ENCODE assay signal across 8 cellular contexts in genomic region chr13:32838985-32839384, GRCh38.
DNase-seq lines count a peak whose midpoint lies in the region; ATAC-seq and TF ChIP-seq lines count a peak whose summit lies in the region.

No MANE protein-coding gene starts in this region.

- dilution Hi-C loops in mammary epithelial cell (cut with HindIII; ENCODE audit: low sequenced_read_pairs) = no loop called here

- no peaks in the 10 kb centered on the region for H4K20me1 ChIP-seq in mammary epithelial cell (ENCODE audit: insufficient read depth, low read length)

- H3K9me3 ChIP-seq in stomach (peaks cover 0 to 12% (median 3%) of the 10 kb centered on the region in 4 donors), mammary epithelial cell (replicated peaks; ENCODE audit: insufficient read depth, low read length) (no peaks in the 10 kb centered on the region)

- no peak for TF ChIP-seq CTCF in GM10248 (IDR thresholded peaks at IDR 0.05; ENCODE audit: control extremely low read depth, extremely low read depth, low read depth, missing control alignments)
- no peak for TF ChIP-seq CTCF in cardiac fibroblast (IDR thresholded peaks at IDR 0.05; ENCODE audit: low read depth, low read length)
- TF ChIP-seq CTCF in stomach (IDR thresholded peaks at IDR 0.05) = no peak
- TF ChIP-seq CTCF in mammary epithelial cell (conservative IDR thresholded peaks at IDR 0.05 in 1 of 2, IDR thresholded peaks at IDR 0.05 in 1 of 2; ENCODE audit: extremely low read depth in 1 of 2, insufficient read depth in 1 of 2, low read depth in 1 of 2, low read length in 2 of 2) = no peak

- no peak overlapping the region for H3K4me2 ChIP-seq in mammary epithelial cell (ENCODE audit: insufficient read depth, low read depth, low read length)

- no TSS peak for BruUV-seq in mammary epithelial cell (replicated peaks; lab: Mats Ljungman, UMichigan)

- H3K27me3 ChIP-seq in stomach (no peaks in the 10 kb centered on the region), mammary epithelial cell (ENCODE audit: insufficient read depth, low read length) (peaks cover 6% of the 10 kb centered on the region)

- intact Hi-C loops in stomach (cut with DNase I; ENCODE audit: low total_unique reads) = no loop called here
- intact Hi-C loops in mammary epithelial cell (cut with micrococcal nuclease) = no loop called here

- H3K27ac ChIP-seq in stomach (peak overlapping the region in 4 of 5 donors; percentile 27 to 71 (median 45)), mammary epithelial cell (ENCODE audit: insufficient read depth, low read depth, low read length) (no peak overlapping the region)

- ATAC-seq in GM21381 (IDR thresholded peaks at IDR 0.05; ENCODE audit: unreplicated experiment) = peak; percentile 59

- H3K9ac ChIP-seq in mammary epithelial cell (ENCODE audit: insufficient read depth, low read length) = no peak overlapping the region

- H3K79me2 ChIP-seq in mammary epithelial cell (ENCODE audit: insufficient read depth, low read length) = no peaks in the 10 kb centered on the region

- CTCF ChIA-PET in GM10248 (lab: Yijun Ruan, JAX) = interaction anchor here (1.7 kb wide), 1 partner anchor 10 kb away, joined by 8 read pairs; no protein-coding TSS in a partner anchor
- CTCF ChIA-PET in mammary epithelial cell (lab: Charles Lee; ENCODE audit: low non-redundant PET) = no interaction called here

- in situ Hi-C loops in mammary epithelial cell (cut with MboI; ENCODE audit: low sequenced_read_pairs in 2 of 2) = no loop called here

- DNase-seq in GM10248 (ENCODE audit: extremely low spot score) (peak; percentile 61), LHCN-M2 (ENCODE audit: low read depth) (peak; percentile 5), cardiac fibroblast (ENCODE audit: low read depth in 2 of 2) (peak; percentile 17 to 29), stomach (peak; percentile 43), mammary epithelial cell (no peak), mesenteric fat pad (ENCODE audit: low spot score) (no peak)
- DNase-seq in activated T-cell treated with anti-CD3 and anti-CD28 coated beads, Interleukin-2, amount 50 U/mL, for 48 hours = no peak

- WGBS in stomach, 5 donors = 19 to 36% (median 25%) methylated on average over 3 of the region's 3 CpGs
- WGBS in mammary epithelial cell (ENCODE audit: low coverage, missing lambda C conversion rate) = 52% methylated on average over 3 of the region's 3 CpGs

- no peak overlapping the region for H2AFZ ChIP-seq in mammary epithelial cell (ENCODE audit: low read depth, low read length)

- H3K36me3 ChIP-seq in stomach = no peaks in the 10 kb centered on the region
- H3K36me3 ChIP-seq in mammary epithelial cell (ENCODE audit: insufficient read depth, low read length) = no peaks in the 10 kb centered on the region

- H3K4me3 ChIP-seq in cardiac fibroblast (replicated peaks in 1 of 2; ENCODE audit: low read depth in 2 of 2, low read length in 2 of 2) (no peak overlapping the region), stomach (no peak overlapping the region), mammary epithelial cell (replicated peaks in 1 of 3; ENCODE audit: insufficient read depth in 1 of 3, low read depth in 2 of 3, low read length in 3 of 3) (no peak overlapping the region)

- TF ChIP-seq EP300 in stomach (IDR thresholded peaks at IDR 0.05) = no peak

- TF ChIP-seq POLR2A in stomach (IDR thresholded peaks at IDR 0.05) = no peak

- POLR2A ChIA-PET in GM10248 (lab: Yijun Ruan, JAX) = interaction anchor here (0.6 kb wide), 1 partner anchor 115 kb away, joined by 3 read pairs; no protein-coding TSS in a partner anchor

- H3K4me1 ChIP-seq in stomach (peaks cover 10 to 13% (median 11%) of the 10 kb centered on the region in 4 donors), mammary epithelial cell (ENCODE audit: insufficient read depth, low read length) (peaks cover 2% of the 10 kb centered on the region)

Comparison
In these comparisons a context has a peak if more than half of its experiments do, and no peak if none do; other contexts are left out.
1. DNase-seq: peak in GM10248 (single experiment), LHCN-M2 (single experiment), cardiac fibroblast (2 of 2) and stomach (single experiment); none in mammary epithelial cell (single experiment), activated T-cell treated with anti-CD3 and anti-CD28 coated beads, Interleukin-2, amount 50 U/mL, for 48 hours (0 of 2) and mesenteric fat pad (single experiment).